ENCODE assay signal across 9 cellular contexts in the genomic region with DNA sequence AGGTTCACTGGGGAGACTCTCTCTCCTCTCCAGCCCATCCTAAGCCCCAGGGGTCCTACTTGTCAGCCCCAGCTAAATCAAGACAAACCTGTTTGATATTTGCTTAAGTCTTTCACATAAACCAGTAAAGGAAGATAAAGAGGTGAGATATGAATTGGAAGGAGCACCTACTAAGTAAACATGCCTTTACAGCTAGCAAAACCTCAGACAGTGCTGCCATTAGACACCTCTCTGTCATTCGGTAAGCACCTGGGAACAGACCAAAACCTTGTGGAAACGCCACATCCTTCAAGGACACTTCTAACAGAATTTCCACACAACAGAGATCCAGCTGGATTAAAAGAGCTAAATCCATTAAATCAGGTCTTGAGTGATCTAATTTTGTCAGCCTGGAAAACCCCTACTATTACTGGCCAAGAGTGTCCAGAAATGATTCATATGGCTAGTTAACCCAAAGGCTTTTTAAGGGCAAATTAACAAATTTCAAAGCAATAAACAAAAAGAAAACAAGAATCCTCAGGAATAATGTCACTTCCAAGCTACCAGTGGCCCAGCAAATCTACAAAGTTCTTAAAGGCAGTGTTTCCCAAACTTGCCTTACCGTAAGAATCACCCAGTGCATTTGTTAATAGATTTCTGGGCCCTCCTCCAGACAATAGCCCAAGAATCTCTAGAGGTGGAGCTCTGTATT. TPM values are rescaled to one million over a fixed set of nuclear protein-coding genes. Genes with fewer than 3 reads are reported as not detected.
DNase-seq lines count a peak whose midpoint lies in the region; ATAC-seq and TF ChIP-seq lines count a peak whose summit lies in the region.
"Had no signal": no experiment of that assay in that cellular context is flagged by ENCODE, and none has a peak within 500 bp of the region (broad histone marks: within the 10 kb centered on the region; RNA-seq: fewer than 3 reads in every experiment).

No MANE protein-coding gene starts in this region.

- ATAC-seq in HG02885 (IDR thresholded peaks at IDR 0.05; ENCODE audit: poor library complexity, unreplicated experiment), result no peak
- no peak for ATAC-seq in GM18505 (IDR thresholded peaks at IDR 0.05; ENCODE audit: unreplicated experiment)
- ATAC-seq in HG02973 (IDR thresholded peaks at IDR 0.05; ENCODE audit: unreplicated experiment), result no peak
- ATAC-seq in HG02763 (IDR thresholded peaks at IDR 0.05; ENCODE audit: unreplicated experiment), result no peak

- peak overlapping the region; percentile 31 for H3K9ac ChIP-seq in skeletal muscle satellite cell (ENCODE audit: low read depth, low read length)

- TF ChIP-seq CTCF in RWPE1 (conservative IDR thresholded peaks at IDR 0.05; ENCODE audit: low read depth), result no peak
- peak; percentile 6 for TF ChIP-seq CTCF in fibroblast of the aortic adventitia (IDR thresholded peaks at IDR 0.05; ENCODE audit: insufficient read depth, low read length)

- DNase-seq in GM04503 (ENCODE audit: low read depth), result peak; percentile 71
- no peak for DNase-seq in RWPE1 (ENCODE audit: low spot score)
- DNase-seq in fibroblast of the aortic adventitia (ENCODE audit: low read depth), result peak; percentile 82

- POLR2A ChIA-PET in RWPE1 (lab: Yijun Ruan, JAX; ENCODE audit: low non-redundant PET), result no interaction called here

- peaks cover 8% of the 10 kb centered on the region for H3K9me3 ChIP-seq in skeletal muscle satellite cell (replicated peaks; ENCODE audit: low read length)

- H3K4me1 ChIP-seq in skeletal muscle satellite cell (ENCODE audit: control insufficient read depth, insufficient read depth, low read length), result peaks cover 36% of the 10 kb centered on the region

- H3K27me3 ChIP-seq in skeletal muscle satellite cell (ENCODE audit: control insufficient read depth, insufficient read depth, low read length), result no peaks in the 10 kb centered on the region

- H3K36me3 ChIP-seq in skeletal muscle satellite cell (ENCODE audit: insufficient read depth, low read length), result peaks cover 6% of the 10 kb centered on the region

- CTCF ChIA-PET in RWPE1 (lab: Yijun Ruan, JAX), result interaction anchor here (0.6 to 1.0 kb wide), 2 partner anchors 95 to 227 kb away, joined by 3 read pairs; no protein-coding TSS in a partner anchor

- peak overlapping the region; percentile 31 for H3K4me3 ChIP-seq in fibroblast of the aortic adventitia (ENCODE audit: low read depth, low read length)
- H3K4me3 ChIP-seq in skeletal muscle satellite cell (ENCODE audit: low read length), result no peak overlapping the region

- no peak for TF ChIP-seq POLR2A in GM18505 (IDR thresholded peaks at IDR 0.05; ENCODE audit: borderline replicate concordance, extremely low read depth, insufficient read depth, insufficient read length)

- H3K27ac ChIP-seq in RWPE1, result peak overlapping the region; percentile 43

- peak overlapping the region; percentile 62 for H3K4me2 ChIP-seq in skeletal muscle satellite cell (ENCODE audit: low read length)

RNA-seq across cellular contexts. Expression of a gene that starts 2.4 kb away (rescaled TPM):
- 9.2 and 13.5 TPM in 2 replicates for total RNA-seq in fibroblast of the aortic adventitia (ENCODE audit: low replicate concordance)
- total RNA-seq in skeletal muscle satellite cell (2012; rRNA removed), result 10.0 and 10.6 TPM in 2 replicates

RNA-seq across cellular contexts. Expression of a gene that starts 44.5 kb away (rescaled TPM):
- 0.18 TPM in 1 of 2 replicates, not detected in the other for total RNA-seq in fibroblast of the aortic adventitia (ENCODE audit: low replicate concordance)
- total RNA-seq in skeletal muscle satellite cell (2012; rRNA removed), result not detected in 2 replicates
- total RNA-seq: H1 had no signal

RNA-seq across cellular contexts. Expression of a gene that starts 56.5 kb away (rescaled TPM):
- total RNA-seq in fibroblast of the aortic adventitia (ENCODE audit: low replicate concordance), result not detected in 2 replicates
- total RNA-seq in skeletal muscle satellite cell (2012; rRNA removed), result not detected in 2 replicates
- total RNA-seq: H1 had no signal
